12 cellular contexts compared by ENCODE assay signal in the genomic region with DNA sequence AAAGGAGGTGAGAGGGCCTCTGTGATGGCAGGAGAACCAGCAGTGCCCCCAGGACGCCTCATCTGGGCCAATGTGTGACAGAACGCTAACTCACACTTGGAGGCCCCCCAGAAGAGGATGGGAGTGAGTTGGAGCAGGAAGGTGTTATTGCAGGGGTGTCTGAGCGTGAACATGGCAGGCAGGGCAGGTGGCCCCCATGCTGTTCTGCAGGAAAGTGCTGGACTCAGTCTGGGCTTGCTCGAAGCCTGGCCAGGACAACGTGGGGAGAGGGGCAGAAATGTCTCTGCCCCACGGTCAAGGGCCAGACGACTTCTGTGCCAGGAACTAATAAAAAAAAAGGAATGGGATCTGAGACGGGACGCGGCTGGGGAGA. TPM values are rescaled to one million over a fixed set of nuclear protein-coding genes. Genes with fewer than 3 reads are reported as not detected.
DNase-seq lines count a peak whose midpoint lies in the region; ATAC-seq, FAIRE-seq and TF ChIP-seq lines count a peak whose summit lies in the region.
"Had no signal": no experiment of that assay in that cellular context is flagged by ENCODE, and none has a peak within 500 bp of the region (broad histone marks: within the 10 kb centered on the region; RNA-seq: fewer than 3 reads in every experiment).

No MANE protein-coding gene starts in this region.

- WGBS in HUES64: 51% methylated on average over 10 of the region's 10 CpGs

- H2AFZ ChIP-seq in neuron (ENCODE audit: low read depth, low read length): peak overlapping the region; percentile 86

- H3K27me3 ChIP-seq in AG04450 (ENCODE audit: control insufficient read depth, insufficient read depth, low read length) (peaks cover 67% of the 10 kb centered on the region), HUES64 (ENCODE audit: insufficient read depth, low read length) (peaks cover 92% of the 10 kb centered on the region), duodenal mucosa (ENCODE audit: control insufficient read depth in 1 of 2, insufficient read depth in 2 of 2, low read length in 2 of 2) (peaks cover 26 to 49% of the 10 kb centered on the region in 2 donors), neuron (ENCODE audit: insufficient read depth, low read length) (no peaks in the 10 kb centered on the region)

- no peaks in the 10 kb centered on the region for H3K36me3 ChIP-seq in HUES64 (ENCODE audit: insufficient read depth, low read length)
- no peaks in the 10 kb centered on the region for H3K36me3 ChIP-seq in duodenal mucosa (ENCODE audit: control insufficient read depth in 1 of 2, insufficient read depth in 2 of 2, low read length in 2 of 2)
- H3K36me3 ChIP-seq in neuron (ENCODE audit: insufficient read depth, low read length): no peaks in the 10 kb centered on the region

- TF ChIP-seq POLR2A in GM18505 (IDR thresholded peaks at IDR 0.05; ENCODE audit: borderline replicate concordance, extremely low read depth, insufficient read depth, insufficient read length): no peak

- no peak for FAIRE-seq in urothelium cell line (lab: Jason Lieb, UNC)
- FAIRE-seq: GM19239, keratinocyte, TTC549 had no signal

- ATAC-seq in GM18505 (IDR thresholded peaks at IDR 0.05; ENCODE audit: unreplicated experiment) (no peak), HG03025 (IDR thresholded peaks at IDR 0.05; ENCODE audit: low FRiP score, unreplicated experiment) (no peak)

- CTCF ChIA-PET in AG04450 (lab: Charles Lee): no interaction called here

- H3K4me1 ChIP-seq in HUES64 (ENCODE audit: insufficient read depth, low read length) (peaks cover 13% of the 10 kb centered on the region), duodenal mucosa (ENCODE audit: control insufficient read depth in 1 of 2, insufficient read depth in 2 of 2, low read length in 2 of 2) (peaks cover 3 to 6% of the 10 kb centered on the region in 2 donors), neuron (ENCODE audit: insufficient read depth, low read length) (peaks cover 11% of the 10 kb centered on the region)

- TF ChIP-seq CTCF in AG04450 (IDR thresholded peaks at IDR 0.05; ENCODE audit: low read depth, low read length): no peak

- no peak overlapping the region for H3K27ac ChIP-seq in AG04450 (ENCODE audit: low read depth, low read length)
- H3K27ac ChIP-seq in HUES64 (ENCODE audit: low read depth, low read length): no peak overlapping the region
- no peak overlapping the region for H3K27ac ChIP-seq in duodenal mucosa (ENCODE audit: low read depth, low read length)

- peaks cover 5% of the 10 kb centered on the region; the same call in 1 of the 2 replicates for H3K9me3 ChIP-seq in AG04450 (ENCODE audit: control insufficient read depth, insufficient read depth, low read length)
- no peaks in the 10 kb centered on the region for H3K9me3 ChIP-seq in HUES64 (ENCODE audit: insufficient read depth, low read depth, low read length)
- H3K9me3 ChIP-seq in duodenal mucosa (ENCODE audit: control insufficient read depth in 1 of 2, low read length in 2 of 2): no peaks in the 10 kb centered on the region
- H3K9me3 ChIP-seq in neuron (ENCODE audit: low read length): no peaks in the 10 kb centered on the region

- POLR2A ChIA-PET in AG04450 (lab: Yijun Ruan, JAX): interaction anchor here (1.0 kb wide), 1 partner anchor 39 kb away, joined by 3 read pairs; no protein-coding TSS in a partner anchor

- DNase-seq in AG04450 (ENCODE audit: low read depth, low spot score) (no peak), COLO668 (lab: John Stamatoyannopoulos, UW; ENCODE audit: unreplicated experiment) (no peak), urothelium cell line (ENCODE audit: low spot score) (no peak)
- DNase-seq: DND-41 had no signal

- H3K9ac ChIP-seq in HUES64 (ENCODE audit: low read depth, low read length) (no peak overlapping the region), duodenal mucosa (ENCODE audit: low read depth in 1 of 2, low read length in 2 of 2) (no peak overlapping the region)

- peak overlapping the region; percentile 47; the same call in 1 of the 2 replicates for H3K4me3 ChIP-seq in AG04450 (ENCODE audit: low read depth, low read length)
- H3K4me3 ChIP-seq in HUES64 (ENCODE audit: low read length): peak overlapping the region; percentile 49
- peak overlapping the region; percentile 50 to 73 for H3K4me3 ChIP-seq in duodenal mucosa (ENCODE audit: low read depth in 1 of 2, low read length in 2 of 2)
- H3K4me3 ChIP-seq in neuron (ENCODE audit: low read length): peak overlapping the region; percentile 61

RNA-seq across cellular contexts. Expression of a gene that starts 0.9 kb away (rescaled TPM):
- 0.60 and 0.98 TPM in 2 replicates for polyA plus RNA-seq in AG04450 (2011; rRNA removed)
- polyA minus RNA-seq in AG04450 (2011; rRNA and poly(A)+ RNA removed): 0.55 and 1.4 TPM in 2 replicates
- 1.3 TPM for polyA plus RNA-seq in HUES64 (2013, experiment 1 of 2)
- polyA plus RNA-seq in HUES64 (2013, experiment 2 of 2): 3.4 TPM
- polyA plus RNA-seq: keratinocyte had no signal

RNA-seq across cellular contexts. Expression of a gene that starts 27.6 kb away (rescaled TPM):
- polyA plus RNA-seq in AG04450 (2011; rRNA removed): 113 and 116 TPM in 2 replicates
- polyA minus RNA-seq in AG04450 (2011; rRNA and poly(A)+ RNA removed): 89.0 and 95.2 TPM in 2 replicates
- 75.7 TPM for polyA plus RNA-seq in HUES64 (2013, experiment 1 of 2)
- polyA plus RNA-seq in HUES64 (2013, experiment 2 of 2): 74.6 TPM

RNA-seq across cellular contexts. Expression of a gene that starts 39.2 kb away (rescaled TPM):
- 126 and 142 TPM in 2 replicates for polyA plus RNA-seq in AG04450 (2011; rRNA removed)
- 154 and 191 TPM in 2 replicates for polyA minus RNA-seq in AG04450 (2011; rRNA and poly(A)+ RNA removed)
- 481 TPM for polyA plus RNA-seq in HUES64 (2013, experiment 1 of 2)
- 421 TPM for polyA plus RNA-seq in HUES64 (2013, experiment 2 of 2)
